8 cellular contexts compared by ENCODE assay signal in genomic region chr1:11654571-11655262, GRCh38. TPM values are rescaled to one million over a fixed set of nuclear protein-coding genes. Genes with fewer than 3 reads are reported as not detected.
DNase-seq lines count a peak whose midpoint lies in the region; ATAC-seq, FAIRE-seq and TF ChIP-seq lines count a peak whose summit lies in the region.

Gene FBXO44, plus strand, starts transcription at chr1:11654877. Its CDS starts 959 bp downstream, at chr1:11655836.

- no peak within 1 kb of the TSS for H2BK20ac ChIP-seq in IMR-90 (ENCODE audit: low read depth, low read length)

- peak within 1 kb of the TSS; percentile 96 for H3K4me2 ChIP-seq in IMR-90 (ENCODE audit: low read depth, low read length)
- H3K4me2 ChIP-seq in mesendoderm (ENCODE audit: low read length), result peak within 1 kb of the TSS; percentile 73

- peaks cover 11% of the 10 kb centered on the region for H3K27me3 ChIP-seq in IMR-90 (ENCODE audit: control insufficient read depth, insufficient read depth, low read length)
- no peaks in the 10 kb centered on the region for H3K27me3 ChIP-seq in mesendoderm (ENCODE audit: insufficient read depth, low read length, poor library complexity)

- H2BK15ac ChIP-seq in IMR-90 (ENCODE audit: low read depth, low read length), result no peak within 1 kb of the TSS
- H2BK15ac ChIP-seq in mesendoderm (replicated peaks; ENCODE audit: low read depth), result no peak within 1 kb of the TSS

- intact Hi-C loops in IMR-90 (cut with micrococcal nuclease), result loop anchor here (10.0 kb wide), 1 partner anchor 250 kb away; no protein-coding TSS in a partner anchor

- H3K27ac ChIP-seq in IMR-90 (ENCODE audit: insufficient read depth, low read length) (no peak within 1 kb of the TSS; the same call in 1 of the 2 replicates), mesendoderm (ENCODE audit: low read depth, low read length) (no peak within 1 kb of the TSS)

- H4K91ac ChIP-seq in IMR-90 (ENCODE audit: insufficient read depth, low read depth, low read length), result no peak within 1 kb of the TSS

- H2AK9ac ChIP-seq in IMR-90 (replicated peaks; ENCODE audit: low read depth, low read length, poor library complexity), result peak within 1 kb of the TSS; percentile 52

- TF ChIP-seq CTCF in IMR-90 (conservative IDR thresholded peaks at IDR 0.05; ENCODE audit: low read depth, low read length), result no peak

- no peaks in the 10 kb centered on the region for H3K9me3 ChIP-seq in IMR-90 (ENCODE audit: control insufficient read depth, insufficient read depth, low read length)

- H4K5ac ChIP-seq in IMR-90 (ENCODE audit: low read depth, low read length) (0 out of 2 replicates have a peak within 1 kb of the TSS, but pooled peaks have one; percentile 35), mesendoderm (ENCODE audit: low read length) (no peak within 1 kb of the TSS)

- BruUV-seq in IMR-90 (replicated peaks; lab: Mats Ljungman, UMichigan), result no TSS peak

- H3K36me3 ChIP-seq in IMR-90 (ENCODE audit: control insufficient read depth, insufficient read depth, low read length), result peaks cover 10% of the 10 kb centered on the region; the same call in 1 of the 2 replicates
- no peaks in the 10 kb centered on the region for H3K36me3 ChIP-seq in mesendoderm (ENCODE audit: control insufficient read depth, insufficient read depth, low read length)

- no peak for TF ChIP-seq RAD21 in IMR-90 (IDR thresholded peaks at IDR 0.05; ENCODE audit: low read length)

- H3K4me1 ChIP-seq in IMR-90 (ENCODE audit: control insufficient read depth, insufficient read depth, low read length) (no peaks in the 10 kb centered on the region; the same call in 1 of the 2 replicates), mesendoderm (ENCODE audit: control insufficient read depth, low read depth, low read length) (no peaks in the 10 kb centered on the region)

- no peak within 1 kb of the TSS; the same call in 1 of the 2 replicates for H3K18ac ChIP-seq in IMR-90 (ENCODE audit: low read depth, low read length)
- H3K18ac ChIP-seq in mesendoderm (ENCODE audit: low read length), result peak within 1 kb of the TSS; percentile 91

- H3K56ac ChIP-seq in IMR-90 (ENCODE audit: extremely low read depth, insufficient read depth, low read length) (no peak within 1 kb of the TSS), mesendoderm (ENCODE audit: low read length) (peak within 1 kb of the TSS; percentile 84)

- peak; percentile 90 for ATAC-seq in IMR-90 (ENCODE audit: low read depth)

- peak within 1 kb of the TSS; percentile 89 for H3K4me3 ChIP-seq in IMR-90 (ENCODE audit: insufficient read depth, low read depth, low read length)
- H3K4me3 ChIP-seq in mesendoderm (ENCODE audit: low read length), result peak within 1 kb of the TSS; percentile 60

- in situ Hi-C loops in IMR-90 (cut with MboI; ENCODE audit: low sequenced_read_pairs), result loop anchor here (5.0 kb wide), 1 partner anchor 63 kb away; no protein-coding TSS in a partner anchor

- DNase-seq in AG08395 (ENCODE audit: low spot score) (peak; percentile 67), GM19239 (ENCODE audit: insufficient read length, low spot score) (peak; percentile 87), IMR-90 (no peak), mesendoderm (peak; percentile 81), NCI-H526 treated with DMSO at 0.1 percent for 48 hours (lab: John Stamatoyannopoulos, UW) (no peak)
- DNase-seq in activated CD4-positive, alpha-beta T cell treated with anti-CD3 and anti-CD28 coated beads, Interleukin-2, amount 50 U/mL, for 48 hours, result peak; percentile 70 to 75
- peak; percentile 56 for DNase-seq in effector CD4-positive, alpha-beta T cell
- DNase-seq in stimulated activated CD8-positive, alpha-beta memory T cell treated with anti-CD3 and anti-CD28 coated beads, Interleukin-2, amount 100 ng/mL, for 1 hour (ENCODE audit: low read depth in 2 of 2), result peak; percentile 33 to 55

- peaks cover 0 to 4% of the 10 kb centered on the region in 2 experiments; a peak in 1 of 4 replicates for H3K79me1 ChIP-seq in IMR-90 (ENCODE audit: low read depth in 1 of 2, low read length in 2 of 2)
- H3K79me1 ChIP-seq in mesendoderm (ENCODE audit: low read length), result no peaks in the 10 kb centered on the region

- WGBS in IMR-90 (ENCODE audit: extremely low coverage in 2 of 2, insufficient read length in 1 of 2), 2 experiments, result 0% methylated on average over 9 of the region's 70 CpGs; no CpG with 5 or more reads in 1 of the 2 experiments
- no CpG with 5 or more reads among the region's 70 CpGs for WGBS in mesendoderm (ENCODE audit: extremely low coverage, insufficient coverage, low lambda C conversion rate)

- H4K8ac ChIP-seq in IMR-90 (ENCODE audit: low read depth in 2 of 2, low read length in 2 of 2) (peak within 1 kb of the TSS in 1 of 2 experiments; percentile 65; a peak in 1 of 4 replicates), mesendoderm (ENCODE audit: low read depth, low read length) (peak within 1 kb of the TSS; percentile 66)

- peak within 1 kb of the TSS; percentile 39; the same call in 1 of the 2 replicates for H3K4ac ChIP-seq in IMR-90 (ENCODE audit: low read depth, low read length)
- peak within 1 kb of the TSS; percentile 22 for H3K4ac ChIP-seq in mesendoderm (ENCODE audit: low read depth, low read length)

- peak within 1 kb of the TSS; percentile 59; the same call in 1 of the 2 replicates for H3K14ac ChIP-seq in IMR-90 (replicated peaks; ENCODE audit: low read depth, low read length)

- POLR2A ChIA-PET in IMR-90 (lab: Charles Lee; ENCODE audit: unreplicated experiment), result interaction anchor here (1.0 kb wide), 1 partner anchor 9 kb away, joined by 3 read pairs; the partner anchor contains the start of gene FBXO6

- H2BK5ac ChIP-seq in IMR-90 (ENCODE audit: low read depth, low read length, poor library complexity, severe bottlenecking), result no peak within 1 kb of the TSS
- no peak within 1 kb of the TSS for H2BK5ac ChIP-seq in mesendoderm (ENCODE audit: low read length)

- no peaks in the 10 kb centered on the region for H3K79me2 ChIP-seq in mesendoderm (ENCODE audit: control insufficient read depth, insufficient read depth, low read length)

- H3K23ac ChIP-seq in IMR-90 (ENCODE audit: low read depth, low read length) (no peak within 1 kb of the TSS), mesendoderm (ENCODE audit: low read length) (no peak within 1 kb of the TSS)

- H4K20me1 ChIP-seq in IMR-90 (ENCODE audit: insufficient read depth, low read length), result no peaks in the 10 kb centered on the region

- H2BK120ac ChIP-seq in IMR-90 (ENCODE audit: low read depth, low read length) (no peak within 1 kb of the TSS), mesendoderm (ENCODE audit: low read depth, low read length) (no peak within 1 kb of the TSS)

- H2AFZ ChIP-seq in IMR-90 (replicated peaks; ENCODE audit: low read length, poor library complexity), result peak within 1 kb of the TSS; percentile 98

- no peak for FAIRE-seq in GM19239 (lab: Jason Lieb, UNC)

- no peak for TF ChIP-seq POLR2A in IMR-90 (IDR thresholded peaks at IDR 0.05; ENCODE audit: low read depth, low read length)

- H2AK5ac ChIP-seq in IMR-90 (ENCODE audit: low read depth, low read length) (no peak within 1 kb of the TSS), mesendoderm (ENCODE audit: low read length) (no peak within 1 kb of the TSS)

- CTCF ChIA-PET in IMR-90 (lab: Yijun Ruan, JAX), result interaction anchor here (0.7 to 1.0 kb wide), 2 partner anchors 9 kb away, joined by 3 read pairs; partner anchors contain the start of gene FBXO6

- H3K9me1 ChIP-seq in IMR-90 (ENCODE audit: insufficient read depth, low read length), result no peaks in the 10 kb centered on the region

- dilution Hi-C loops in IMR-90 (cut with HindIII; ENCODE audit: low sequenced_read_pairs, unreplicated experiment), result no loop called here

- peak within 1 kb of the TSS; percentile 84 for H3K9ac ChIP-seq in IMR-90 (ENCODE audit: low read depth, low read length)
- H3K9ac ChIP-seq in mesendoderm (ENCODE audit: low read length), result peak within 1 kb of the TSS; percentile 74

TF ChIP-seq in IMR-90, 13 proteins besides CTCF, POLR2A, EP300 and RAD21:
- no peak for TF ChIP-seq RFX5 (IDR thresholded peaks at IDR 0.05; ENCODE audit: low read depth, low read length)
- no peak for TF ChIP-seq RCOR1 (IDR thresholded peaks at IDR 0.05; ENCODE audit: insufficient replicate concordance, low read length)
- no peak for TF ChIP-seq SMC3 (IDR thresholded peaks at IDR 0.05; ENCODE audit: low read depth, low read length)
- no peak for TF ChIP-seq MAZ (IDR thresholded peaks at IDR 0.05; ENCODE audit: borderline replicate concordance, low read depth, low read length)
- TF ChIP-seq BHLHE40 (IDR thresholded peaks at IDR 0.05; ENCODE audit: low read depth, low read length), result no peak
- TF ChIP-seq CEBPB (IDR thresholded peaks at IDR 0.05; ENCODE audit: low read depth, low read length), result no peak
- TF ChIP-seq MXI1 (IDR thresholded peaks at IDR 0.05; ENCODE audit: borderline replicate concordance, low read depth, low read length), result no peak
- no peak for TF ChIP-seq FOS (IDR thresholded peaks at IDR 0.05; ENCODE audit: low read depth, low read length)
- TF ChIP-seq ELK1 (IDR thresholded peaks at IDR 0.05; ENCODE audit: borderline replicate concordance, low read depth, low read length), result no peak
- TF ChIP-seq NFE2L2 (IDR thresholded peaks at IDR 0.05; ENCODE audit: low read depth, low read length), result no peak
- TF ChIP-seq, protein P1, sequence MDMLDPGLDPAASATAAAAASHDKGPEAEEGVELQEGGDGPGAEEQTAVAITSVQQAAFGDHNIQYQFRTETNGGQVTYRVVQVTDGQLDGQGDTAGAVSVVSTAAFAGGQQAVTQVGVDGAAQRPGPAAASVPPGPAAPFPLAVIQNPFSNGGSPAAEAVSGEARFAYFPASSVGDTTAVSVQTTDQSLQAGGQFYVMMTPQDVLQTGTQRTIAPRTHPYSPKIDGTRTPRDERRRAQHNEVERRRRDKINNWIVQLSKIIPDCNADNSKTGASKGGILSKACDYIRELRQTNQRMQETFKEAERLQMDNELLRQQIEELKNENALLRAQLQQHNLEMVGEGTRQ (IDR thresholded peaks at IDR 0.05; ENCODE audit: low read depth, low read length), result no peak
- TF ChIP-seq MAFK (IDR thresholded peaks at IDR 0.05; ENCODE audit: low read depth, low read length), result no peak
- no peak for TF ChIP-seq CHD1 (IDR thresholded peaks at IDR 0.05; ENCODE audit: low read depth, low read length)
TF ChIP-seq in IMR-90: peak in this region for 0.

RNA-seq across cellular contexts. Expression of gene FBXO44, which starts in this region (rescaled TPM):
- 7.8 and 9.3 TPM in 2 replicates for total RNA-seq in IMR-90 (2012; rRNA removed)
- polyA plus RNA-seq in IMR-90 (2012; rRNA removed), result 25.5 and 30.5 TPM in 2 replicates
- 23.4 and 34.2 TPM in 2 replicates for polyA plus RNA-seq in IMR-90 (2012; cell fraction: cytosol; rRNA removed)
- polyA plus RNA-seq in IMR-90 (2012; cell fraction: nucleus; rRNA removed; ENCODE audit: low replicate concordance), result 165 and 273 TPM in 2 replicates
- polyA plus RNA-seq in mesendoderm (2013, experiment 1 of 2), result 8.0 TPM
- polyA plus RNA-seq in mesendoderm (2013, experiment 2 of 2), result 8.6 TPM

Comparison
In these comparisons a context has a peak if more than half of its experiments do, and no peak if none do; other contexts are left out.
1. DNase-seq: peak in AG08395 (single experiment), GM19239 (single experiment), activated CD4-positive, alpha-beta T cell treated with anti-CD3 and anti-CD28 coated beads, Interleukin-2, amount 50 U/mL, for 48 hours (2 of 2), effector CD4-positive, alpha-beta T cell (single experiment), mesendoderm (single experiment) and stimulated activated CD8-positive, alpha-beta memory T cell treated with anti-CD3 and anti-CD28 coated beads, Interleukin-2, amount 100 ng/mL, for 1 hour (2 of 2); none in IMR-90 (single experiment) and NCI-H526 treated with DMSO at 0.1 percent for 48 hours (single experiment).